In the genomic region with DNA sequence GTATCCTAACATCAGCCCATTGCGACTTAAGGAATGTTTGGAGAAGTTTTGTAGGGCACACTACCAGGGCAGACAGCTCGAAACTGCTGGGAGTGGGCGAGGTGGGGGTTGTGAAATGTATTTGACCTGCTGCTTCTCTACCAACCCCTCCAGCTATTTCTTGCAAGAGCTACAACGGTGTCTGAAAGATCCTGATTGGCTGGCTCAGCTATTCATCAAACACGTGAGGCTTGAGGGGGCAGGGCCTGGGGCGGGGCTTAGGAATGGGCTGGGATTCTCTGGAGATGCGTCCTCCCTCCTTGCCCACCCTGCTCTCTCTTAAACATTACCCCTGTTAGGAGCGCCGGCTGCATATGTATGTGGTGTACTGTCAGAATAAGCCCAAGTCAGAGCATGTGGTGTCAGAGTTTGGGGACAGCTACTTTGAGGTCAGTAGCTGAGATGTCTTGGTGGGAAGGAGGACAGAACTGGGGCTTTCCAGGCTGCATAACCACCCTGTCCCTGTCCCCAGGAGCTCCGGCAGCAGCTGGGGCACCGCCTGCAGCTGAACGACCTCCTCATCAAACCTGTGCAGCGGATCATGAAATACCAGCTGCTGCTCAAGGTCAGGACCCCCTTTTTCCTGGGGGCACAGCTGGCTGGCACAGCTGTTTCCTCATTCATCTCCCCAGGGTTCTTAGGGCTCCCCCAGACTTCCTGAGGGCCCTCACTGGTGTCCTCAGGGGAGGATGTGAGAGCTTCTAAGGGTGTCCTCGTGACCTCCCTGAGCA, we compare ENCODE assay signal across 8 cellular contexts.
A peak's percentile ranks its signal among the peaks of the same experiment; 100 is the strongest.
DNase-seq lines count a peak whose midpoint lies in the region; ATAC-seq and TF ChIP-seq lines count a peak whose summit lies in the region.

No MANE protein-coding gene starts in this region.

- peak; percentile 5 for DNase-seq in NCI-H2227 (lab: John Stamatoyannopoulos, UW; ENCODE audit: unreplicated experiment)
- DNase-seq in NCI-H2227 treated with DMSO at 0.1 percent for 48 hours (lab: John Stamatoyannopoulos, UW) = no peak
- DNase-seq in iPS-NIHi7 (ENCODE audit: extremely low spot score) = peak; percentile 83
- no peak for DNase-seq in NCI-H510A (lab: John Stamatoyannopoulos, UW)
- no peak for DNase-seq in NOMO-1 treated with dmso at 0.1 percent for 144 hours (lab: John Stamatoyannopoulos, UW; ENCODE audit: unreplicated experiment)
- DNase-seq in activated CD4-positive, alpha-beta T cell treated with anti-CD3 and anti-CD28 coated beads for 1 hour = no peak

- ATAC-seq in GM21390 (IDR thresholded peaks at IDR 0.05; ENCODE audit: unreplicated experiment) = peak; percentile 44

- no peak for TF ChIP-seq EP300 in Ishikawa (IDR thresholded peaks at IDR 0.05; ENCODE audit: borderline replicate concordance)

- no peak for TF ChIP-seq RAD21 in Ishikawa (IDR thresholded peaks at IDR 0.05; ENCODE audit: low read depth)

TF ChIP-seq in Ishikawa, 13 proteins besides CTCF, POLR2A, EP300 and RAD21:
- TF ChIP-seq TCF12 (IDR thresholded peaks at IDR 0.05; ENCODE audit: low read depth) (no peak), EGR1 (IDR thresholded peaks at IDR 0.05) (no peak), USF1 (IDR thresholded peaks at IDR 0.05) (peak; percentile 85), TAF1 (IDR thresholded peaks at IDR 0.05; ENCODE audit: low read depth) (no peak), TEAD4 (IDR thresholded peaks at IDR 0.05) (no peak)
TF ChIP-seq in Ishikawa: peak in this region for 1.

Comparison
In these comparisons a context has a peak if more than half of its experiments do, and no peak if none do; other contexts are left out.
1. DNase-seq: peak in NCI-H2227 (single experiment) and iPS-NIHi7 (single experiment); none in NCI-H2227 treated with DMSO at 0.1 percent for 48 hours (single experiment), NCI-H510A (single experiment), NOMO-1 treated with dmso at 0.1 percent for 144 hours (single experiment) and activated CD4-positive, alpha-beta T cell treated with anti-CD3 and anti-CD28 coated beads for 1 hour (single experiment).